ENCODE assay signal across 24 cellular contexts in the genomic region with DNA sequence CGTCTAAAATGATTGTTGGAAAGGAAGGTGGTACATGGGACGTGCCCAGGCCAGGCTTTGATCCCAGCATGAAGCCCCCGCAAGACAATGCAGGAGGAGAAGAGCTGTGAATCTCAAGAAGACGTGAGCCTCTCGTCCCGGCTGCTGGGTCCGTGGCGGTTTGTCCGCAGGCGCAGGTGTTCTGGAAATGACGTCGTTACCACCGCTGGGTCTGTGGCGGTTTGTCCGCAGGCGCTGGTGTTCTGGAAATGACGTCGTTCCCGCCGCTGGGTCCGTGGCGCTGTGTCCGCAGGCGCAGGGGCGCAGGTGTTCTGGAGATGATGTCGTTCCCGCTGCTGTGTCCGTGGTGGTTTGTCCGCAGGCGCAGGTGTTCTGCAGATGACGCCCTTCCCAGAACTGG. TPM values are rescaled to one million over a fixed set of nuclear protein-coding genes. Genes with fewer than 3 reads are reported as not detected.
"Had no signal": no experiment of that assay in that cellular context is flagged by ENCODE, and none has a peak within 500 bp of the region (broad histone marks: within the 10 kb centered on the region; RNA-seq: fewer than 3 reads in every experiment).

No MANE protein-coding gene starts in this region.

- H3K4me1 Mint-ChIP-seq: mesothelial cell of epicardium had no signal

- H3K27me3 ChIP-seq: gastrocnemius medialis, right atrium auricular region, sigmoid colon had no signal

- H3K4me1 ChIP-seq: prostate gland, sigmoid colon had no signal

- H3K9me3 ChIP-seq: gastrocnemius medialis, mucosa of descending colon, prostate gland, right atrium auricular region, sigmoid colon, thoracic aorta had no signal

- H3K4me3 Mint-ChIP-seq: mesothelial cell of epicardium; naive B cell; natural killer cell treated with Interleukin-12 subunit alpha and Interleukin-12 subunit beta and Interleukin-15 and Interleukin-18, amount 100 ng/mL, for 72 hours; neural crest cell; stimulated activated memory B cell treated with anti-CD40 and anti-IgM and Interleukin-4, amounts not matched to agents 10 μg/mL and 1 μg/mL and 100 μg/mL, for 72 hours; stimulated activated naive CD8-positive, alpha-beta T cell treated with anti-CD3 and anti-CD28 coated beads, Interleukin-15, Interleukin-2, amounts not matched to agents 100 ng/mL and 50 ng/mL, for 24 hours; type B pancreatic cell had no signal

- H3K27ac Mint-ChIP-seq: mesothelial cell of epicardium; naive B cell; natural killer cell treated with Interleukin-12 subunit alpha and Interleukin-12 subunit beta and Interleukin-15 and Interleukin-18, amount 100 ng/mL, for 72 hours; stimulated activated memory B cell treated with anti-CD40 and anti-IgM and Interleukin-4, amounts not matched to agents 10 μg/mL and 1 μg/mL and 100 μg/mL, for 72 hours; stimulated activated naive CD8-positive, alpha-beta T cell treated with anti-CD3 and anti-CD28 coated beads, Interleukin-15, Interleukin-2, amounts not matched to agents 100 ng/mL and 50 ng/mL, for 24 hours; type B pancreatic cell had no signal

- H3K27ac ChIP-seq: coronary artery, prostate gland, sigmoid colon, thoracic aorta had no signal

- DNase-seq: dermis blood vessel endothelial cell; effector memory CD4-positive, alpha-beta T cell; erythroblast; gastrocnemius medialis; head of caudate nucleus; kidney; mesenchymal stem cell; mucosa of descending colon; naive B cell; sigmoid colon; stimulated activated CD4-positive, alpha-beta T cell treated with anti-CD3 and anti-CD28 coated beads, Interleukin-4, amount 100 ng/mL, for 4 hours had no signal

- ATAC-seq: gastrocnemius medialis; left lobe of liver; mucosa of descending colon; natural killer cell treated with Interleukin-12 subunit alpha and Interleukin-12 subunit beta and Interleukin-15 and Interleukin-18, amount 100 ng/mL, for 72 hours; stimulated activated memory B cell treated with anti-CD40 and anti-IgM and Interleukin-4, amounts not matched to agents 10 μg/mL and 1 μg/mL and 100 μg/mL, for 72 hours had no signal

- H3K9me3 Mint-ChIP-seq: naive B cell; natural killer cell treated with Interleukin-12 subunit alpha and Interleukin-12 subunit beta and Interleukin-15 and Interleukin-18, amount 100 ng/mL, for 72 hours; neural crest cell; stimulated activated memory B cell treated with anti-CD40 and anti-IgM and Interleukin-4, amounts not matched to agents 10 μg/mL and 1 μg/mL and 100 μg/mL, for 72 hours; stimulated activated naive CD8-positive, alpha-beta T cell treated with anti-CD3 and anti-CD28 coated beads, Interleukin-15, Interleukin-2, amounts not matched to agents 100 ng/mL and 50 ng/mL, for 24 hours; type B pancreatic cell had no signal

- H3K27me3 Mint-ChIP-seq: naive B cell; natural killer cell treated with Interleukin-12 subunit alpha and Interleukin-12 subunit beta and Interleukin-15 and Interleukin-18, amount 100 ng/mL, for 72 hours; stimulated activated memory B cell treated with anti-CD40 and anti-IgM and Interleukin-4, amounts not matched to agents 10 μg/mL and 1 μg/mL and 100 μg/mL, for 72 hours; stimulated activated naive CD8-positive, alpha-beta T cell treated with anti-CD3 and anti-CD28 coated beads, Interleukin-15, Interleukin-2, amounts not matched to agents 100 ng/mL and 50 ng/mL, for 24 hours; type B pancreatic cell had no signal

- H3K4me3 ChIP-seq: coronary artery, gastrocnemius medialis, mucosa of descending colon, prostate gland, right atrium auricular region, sigmoid colon, thoracic aorta had no signal

RNA-seq across cellular contexts. Expression of a gene that starts 53.3 kb away (rescaled TPM):
- total RNA-seq: gastrocnemius medialis, right atrium auricular region, skeletal muscle tissue, thoracic aorta, urinary bladder had no signal
